1 cellular context compared by ENCODE assay signal in the genomic region with DNA sequence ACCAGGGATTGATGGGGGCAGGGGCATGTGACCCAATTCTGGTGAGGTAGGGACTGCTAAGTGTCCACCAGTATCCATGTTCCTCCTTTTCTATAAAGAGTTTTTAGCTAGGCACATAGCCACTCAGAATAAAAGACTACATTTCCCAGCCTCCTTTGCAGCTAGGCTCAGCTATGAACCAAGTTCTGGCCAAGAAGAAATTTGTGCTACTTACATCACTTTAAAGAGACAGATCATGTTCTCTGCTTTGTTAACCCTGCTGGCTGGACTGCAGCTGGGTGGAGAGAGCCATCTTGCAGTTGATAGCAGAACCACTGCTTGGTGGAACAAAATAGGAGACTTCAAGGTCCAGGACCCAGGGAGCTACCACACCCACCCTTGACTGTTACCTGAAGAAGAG.
TF ChIP-seq lines count a peak whose summit lies in the region.

No MANE protein-coding gene starts in this region.

TF ChIP-seq in GM12878, 131 proteins besides CTCF, POLR2A, EP300 and RAD21:
- TF ChIP-seq MYB (IDR thresholded peaks at IDR 0.05; ENCODE audit: borderline replicate concordance, low read depth, low read length) (no peak), SIX5 (IDR thresholded peaks at IDR 0.05; ENCODE audit: low read depth, low read length, severe bottlenecking) (peak; percentile 53), HCFC1 (IDR thresholded peaks at IDR 0.05; ENCODE audit: low read length) (peak; percentile 38; the same call in 1 of the 2 replicates)
- TF ChIP-seq, protein P1, sequence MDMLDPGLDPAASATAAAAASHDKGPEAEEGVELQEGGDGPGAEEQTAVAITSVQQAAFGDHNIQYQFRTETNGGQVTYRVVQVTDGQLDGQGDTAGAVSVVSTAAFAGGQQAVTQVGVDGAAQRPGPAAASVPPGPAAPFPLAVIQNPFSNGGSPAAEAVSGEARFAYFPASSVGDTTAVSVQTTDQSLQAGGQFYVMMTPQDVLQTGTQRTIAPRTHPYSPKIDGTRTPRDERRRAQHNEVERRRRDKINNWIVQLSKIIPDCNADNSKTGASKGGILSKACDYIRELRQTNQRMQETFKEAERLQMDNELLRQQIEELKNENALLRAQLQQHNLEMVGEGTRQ (IDR thresholded peaks at IDR 0.05; ENCODE audit: borderline replicate concordance, low read depth, low read length): no peak
